ENCODE assay signal across 12 cellular contexts in the genomic region with DNA sequence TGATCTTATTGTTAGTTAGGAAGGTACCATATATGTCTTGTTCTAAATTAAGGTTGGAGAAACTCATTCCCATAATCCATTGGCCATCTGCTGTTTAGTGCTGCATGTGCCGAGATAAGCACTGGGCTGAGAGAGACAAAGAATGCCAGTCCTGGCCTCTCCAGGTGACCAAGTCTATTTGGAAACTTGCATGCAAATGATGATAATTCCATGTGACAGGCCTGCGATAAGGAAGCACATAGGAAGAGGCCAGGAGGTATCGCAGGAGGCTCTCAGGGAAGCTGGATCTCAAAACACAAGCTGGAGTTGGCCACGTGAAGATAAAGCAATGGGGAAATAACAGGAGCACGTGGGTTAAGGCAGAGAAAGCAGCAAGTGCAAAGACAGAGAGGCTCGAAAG. TPM values are rescaled to one million over a fixed set of nuclear protein-coding genes. Genes with fewer than 3 reads are reported as not detected.
DNase-seq lines count a peak whose midpoint lies in the region; ATAC-seq and TF ChIP-seq lines count a peak whose summit lies in the region.
"Had no signal": no experiment of that assay in that cellular context is flagged by ENCODE, and none has a peak within 500 bp of the region (broad histone marks: within the 10 kb centered on the region; RNA-seq: fewer than 3 reads in every experiment).

No MANE protein-coding gene starts in this region.

- POLR2A ChIA-PET in activated CD4-positive, alpha-beta memory T cell treated with anti-CD3 and anti-CD28 coated beads, Interleukin-2, amount 10 ng/mL, durations not matched to agents 7 days and 5 days (lab: Charles Lee) = interaction anchor here (1.1 to 2.9 kb wide), 5 partner anchors 20 to 479 kb away, joined by 3 to 16 read pairs (median 7); a partner anchor contains a TSS
- POLR2A ChIA-PET in activated CD4-positive, alpha-beta memory T cell treated with anti-CD3 and anti-CD28 coated beads for 36 hours (lab: Charles Lee) = no interaction called here

- DNase-seq in activated CD4-positive, alpha-beta memory T cell treated with anti-CD3 and anti-CD28 coated beads, Interleukin-2, amount 10 ng/mL, durations not matched to agents 7 days and 5 days = no peak
- no peak for DNase-seq in activated CD4-positive, alpha-beta memory T cell treated with anti-CD3 and anti-CD28 coated beads for 36 hours
- peak; percentile 75 for DNase-seq in NCI-H82 treated with DMSO at 0.1 percent for 48 hours (lab: John Stamatoyannopoulos, UW; ENCODE audit: unreplicated experiment)
- peak; percentile 59 to 93 for DNase-seq in cerebellar nuclear complex (lab: John Stamatoyannopoulos, UW)
- DNase-seq in osteocyte (ENCODE audit: extremely low spot score, unreplicated experiment) = no peak
- DNase-seq in NCI-H774 (lab: John Stamatoyannopoulos, UW) = no peak
- DNase-seq: GOT3, SIG-M5 had no signal

- intact Hi-C loops in activated CD4-positive, alpha-beta memory T cell treated with anti-CD3 and anti-CD28 coated beads for 36 hours (cut with micrococcal nuclease) = loop anchor here (1.0 to 2.0 kb wide), 5 partner anchors 75 to 479 kb away; a partner anchor contains a TSS

- no peak for TF ChIP-seq CTCF in osteocyte (IDR thresholded peaks at IDR 0.05)

- H3K9me3 Mint-ChIP-seq in activated CD4-positive, alpha-beta memory T cell treated with anti-CD3 and anti-CD28 coated beads, Interleukin-2, amount 10 ng/mL, durations not matched to agents 7 days and 5 days = no peaks in the 10 kb centered on the region
- H3K9me3 Mint-ChIP-seq in activated CD4-positive, alpha-beta memory T cell treated with anti-CD3 and anti-CD28 coated beads for 36 hours = no peaks in the 10 kb centered on the region
- no peaks in the 10 kb centered on the region for H3K9me3 Mint-ChIP-seq in osteocyte (ENCODE audit: unreplicated experiment)
- H3K9me3 Mint-ChIP-seq: stimulated activated naive CD8-positive, alpha-beta T cell treated with anti-CD3 and anti-CD28 coated beads, Interleukin-15, Interleukin-2, amounts not matched to agents 100 ng/mL and 50 ng/mL, for 24 hours had no signal

- H3K4me3 Mint-ChIP-seq in activated CD4-positive, alpha-beta memory T cell treated with anti-CD3 and anti-CD28 coated beads, Interleukin-2, amount 10 ng/mL, durations not matched to agents 7 days and 5 days = no peak overlapping the region
- H3K4me3 Mint-ChIP-seq in activated CD4-positive, alpha-beta memory T cell treated with anti-CD3 and anti-CD28 coated beads for 36 hours = no peak overlapping the region
- no peak overlapping the region for H3K4me3 Mint-ChIP-seq in osteocyte (ENCODE audit: unreplicated experiment)

- ATAC-seq in GM19035 (IDR thresholded peaks at IDR 0.05; ENCODE audit: unreplicated experiment) (no peak), GM19455 (IDR thresholded peaks at IDR 0.05; ENCODE audit: unreplicated experiment) (no peak)

- no peaks in the 10 kb centered on the region for H3K36me3 Mint-ChIP-seq in activated CD4-positive, alpha-beta memory T cell treated with anti-CD3 and anti-CD28 coated beads, Interleukin-2, amount 10 ng/mL, durations not matched to agents 7 days and 5 days (ENCODE audit: low read depth)
- no peaks in the 10 kb centered on the region for H3K36me3 Mint-ChIP-seq in activated CD4-positive, alpha-beta memory T cell treated with anti-CD3 and anti-CD28 coated beads for 36 hours
- H3K36me3 Mint-ChIP-seq in osteocyte (ENCODE audit: unreplicated experiment) = no peaks in the 10 kb centered on the region
- H3K36me3 Mint-ChIP-seq: activated CD8-positive, alpha-beta memory T cell treated with anti-CD3 and anti-CD28 coated beads, Interleukin-2, amount 10 ng/mL, durations not matched to agents 7 days and 5 days had no signal

- peak overlapping the region; percentile 77 for H3K27ac Mint-ChIP-seq in activated CD4-positive, alpha-beta memory T cell treated with anti-CD3 and anti-CD28 coated beads, Interleukin-2, amount 10 ng/mL, durations not matched to agents 7 days and 5 days
- no peak overlapping the region for H3K27ac Mint-ChIP-seq in activated CD4-positive, alpha-beta memory T cell treated with anti-CD3 and anti-CD28 coated beads for 36 hours
- H3K27ac Mint-ChIP-seq in osteocyte (ENCODE audit: unreplicated experiment) = peak overlapping the region; percentile 25

- peaks cover 63% of the 10 kb centered on the region for H3K4me1 Mint-ChIP-seq in activated CD4-positive, alpha-beta memory T cell treated with anti-CD3 and anti-CD28 coated beads, Interleukin-2, amount 10 ng/mL, durations not matched to agents 7 days and 5 days
- peaks cover 18% of the 10 kb centered on the region for H3K4me1 Mint-ChIP-seq in activated CD4-positive, alpha-beta memory T cell treated with anti-CD3 and anti-CD28 coated beads for 36 hours (ENCODE audit: low read depth)
- H3K4me1 Mint-ChIP-seq in osteocyte (ENCODE audit: unreplicated experiment) = peaks cover 64% of the 10 kb centered on the region

- no peaks in the 10 kb centered on the region for H3K27me3 Mint-ChIP-seq in activated CD4-positive, alpha-beta memory T cell treated with anti-CD3 and anti-CD28 coated beads, Interleukin-2, amount 10 ng/mL, durations not matched to agents 7 days and 5 days
- H3K27me3 Mint-ChIP-seq in activated CD4-positive, alpha-beta memory T cell treated with anti-CD3 and anti-CD28 coated beads for 36 hours = no peaks in the 10 kb centered on the region
- no peaks in the 10 kb centered on the region for H3K27me3 Mint-ChIP-seq in osteocyte (ENCODE audit: unreplicated experiment)
- H3K27me3 Mint-ChIP-seq: activated CD8-positive, alpha-beta memory T cell treated with anti-CD3 and anti-CD28 coated beads, Interleukin-2, amount 10 ng/mL, durations not matched to agents 7 days and 5 days; stimulated activated naive CD8-positive, alpha-beta T cell treated with anti-CD3 and anti-CD28 coated beads, Interleukin-15, Interleukin-2, amounts not matched to agents 100 ng/mL and 50 ng/mL, for 24 hours had no signal

- CTCF ChIA-PET in activated CD4-positive, alpha-beta memory T cell treated with anti-CD3 and anti-CD28 coated beads, Interleukin-2, amount 10 ng/mL, durations not matched to agents 7 days and 5 days (lab: Charles Lee) = interaction anchor here (1.0 to 8.1 kb wide), 17 partner anchors 13 to 499 kb away, joined by 3 to 145 read pairs (median 6); no protein-coding TSS in a partner anchor
- CTCF ChIA-PET in activated CD4-positive, alpha-beta memory T cell treated with anti-CD3 and anti-CD28 coated beads for 36 hours (lab: Charles Lee) = interaction anchor here (0.7 to 6.3 kb wide), 19 partner anchors 10 to 482 kb away, joined by 3 to 94 read pairs (median 4); no protein-coding TSS in a partner anchor

RNA-seq across cellular contexts. Expression of a gene that starts 39.7 kb away (rescaled TPM):
- 1 to 10 TPM; 1.3 to 1.4 TPM for total RNA-seq in activated CD4-positive, alpha-beta memory T cell treated with anti-CD3 and anti-CD28 coated beads, Interleukin-2, amount 10 ng/mL, durations not matched to agents 7 days and 5 days
- under 1 TPM; 0.27 to 0.50 TPM for total RNA-seq in activated CD4-positive, alpha-beta memory T cell treated with anti-CD3 and anti-CD28 coated beads for 36 hours
- 2.7 and 4.0 TPM in 2 replicates for total RNA-seq in osteocyte

Comparison
In these comparisons a context has a peak if more than half of its experiments do, and no peak if none do; other contexts are left out.
1. DNase-seq: peak in NCI-H82 treated with DMSO at 0.1 percent for 48 hours (single experiment) and cerebellar nuclear complex (2 of 2); none in activated CD4-positive, alpha-beta memory T cell treated with anti-CD3 and anti-CD28 coated beads, Interleukin-2, amount 10 ng/mL, durations not matched to agents 7 days and 5 days (single experiment), activated CD4-positive, alpha-beta memory T cell treated with anti-CD3 and anti-CD28 coated beads for 36 hours (single experiment), osteocyte (single experiment) and NCI-H774 (single experiment).